In the genomic region with DNA sequence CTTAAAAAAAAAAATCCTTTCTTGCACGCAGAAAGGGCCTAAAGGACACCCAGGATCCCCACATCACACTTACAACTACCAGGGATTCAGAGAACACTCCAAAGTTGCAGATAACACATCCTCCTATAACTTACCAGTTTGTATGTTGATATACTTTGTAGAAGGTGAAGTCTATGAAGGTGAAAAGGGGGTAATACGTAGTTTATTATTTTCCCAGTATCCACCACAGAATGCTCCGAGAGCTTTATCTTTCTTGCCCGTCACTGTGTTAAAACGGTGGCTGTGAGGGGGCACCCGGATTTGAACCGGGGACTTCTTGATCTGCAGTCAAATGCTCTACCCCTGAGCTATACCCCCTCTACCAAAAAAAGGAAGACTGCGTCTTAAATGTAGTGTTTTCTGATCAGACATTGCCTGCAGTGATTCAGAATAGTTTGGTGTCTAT, we compare ENCODE assay signal across 1 cellular context.
TF ChIP-seq lines count a peak whose summit lies in the region.

No MANE protein-coding gene starts in this region.

TF ChIP-seq in H1, 55 proteins besides CTCF, POLR2A, EP300 and RAD21:
- TF ChIP-seq JUND (IDR thresholded peaks at IDR 0.05; ENCODE audit: low read length) = no peak
- TF ChIP-seq TBP (IDR thresholded peaks at IDR 0.05; ENCODE audit: low read depth, low read length) = peak; percentile 99
TF ChIP-seq in H1: peak in this region for 1.
